In the genomic region with DNA sequence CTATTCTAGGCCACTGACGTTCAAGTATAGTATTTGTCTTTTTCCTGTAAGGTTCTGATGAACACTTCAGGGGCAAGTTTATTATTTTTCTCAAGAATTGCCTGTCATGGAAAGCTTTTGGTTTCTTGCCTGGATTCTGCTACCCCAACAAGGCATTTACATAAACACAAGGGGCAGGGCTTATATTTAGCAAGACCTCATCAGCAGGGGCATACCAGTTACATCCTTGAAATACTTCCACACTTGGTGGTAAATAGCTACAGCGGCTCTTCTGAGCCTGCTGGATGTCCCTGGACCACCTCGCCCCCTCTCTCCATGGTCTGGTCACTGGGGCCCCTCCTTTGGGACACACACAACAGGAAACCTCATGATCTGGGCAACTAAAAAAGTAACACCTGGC, we compare ENCODE assay signal across 1 cellular context.
TF ChIP-seq lines count a peak whose summit lies in the region.

No MANE protein-coding gene starts in this region.

TF ChIP-seq in WTC11, 78 proteins besides CTCF, POLR2A, EP300 and RAD21 (continued from another document):
- TF ChIP-seq, protein P1, sequence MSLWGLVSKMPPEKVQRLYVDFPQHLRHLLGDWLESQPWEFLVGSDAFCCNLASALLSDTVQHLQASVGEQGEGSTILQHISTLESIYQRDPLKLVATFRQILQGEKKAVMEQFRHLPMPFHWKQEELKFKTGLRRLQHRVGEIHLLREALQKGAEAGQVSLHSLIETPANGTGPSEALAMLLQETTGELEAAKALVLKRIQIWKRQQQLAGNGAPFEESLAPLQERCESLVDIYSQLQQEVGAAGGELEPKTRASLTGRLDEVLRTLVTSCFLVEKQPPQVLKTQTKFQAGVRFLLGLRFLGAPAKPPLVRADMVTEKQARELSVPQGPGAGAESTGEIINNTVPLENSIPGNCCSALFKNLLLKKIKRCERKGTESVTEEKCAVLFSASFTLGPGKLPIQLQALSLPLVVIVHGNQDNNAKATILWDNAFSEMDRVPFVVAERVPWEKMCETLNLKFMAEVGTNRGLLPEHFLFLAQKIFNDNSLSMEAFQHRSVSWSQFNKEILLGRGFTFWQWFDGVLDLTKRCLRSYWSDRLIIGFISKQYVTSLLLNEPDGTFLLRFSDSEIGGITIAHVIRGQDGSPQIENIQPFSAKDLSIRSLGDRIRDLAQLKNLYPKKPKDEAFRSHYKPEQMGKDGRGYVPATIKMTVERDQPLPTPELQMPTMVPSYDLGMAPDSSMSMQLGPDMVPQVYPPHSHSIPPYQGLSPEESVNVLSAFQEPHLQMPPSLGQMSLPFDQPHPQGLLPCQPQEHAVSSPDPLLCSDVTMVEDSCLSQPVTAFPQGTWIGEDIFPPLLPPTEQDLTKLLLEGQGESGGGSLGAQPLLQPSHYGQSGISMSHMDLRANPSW (CRISPR knock-in tag; conservative IDR thresholded peaks at IDR 0.05; ENCODE audit: low read depth) = no peak
- TF ChIP-seq ZNF263 (CRISPR knock-in tag; IDR thresholded peaks at IDR 0.05; ENCODE audit: low read depth) (no peak), NFATC4 (CRISPR knock-in tag; IDR thresholded peaks at IDR 0.05) (no peak), E2F1 (CRISPR knock-in tag; IDR thresholded peaks at IDR 0.05) (no peak), ZNF219 (CRISPR knock-in tag; IDR thresholded peaks at IDR 0.05; ENCODE audit: borderline replicate concordance) (no peak), ZNF281 (CRISPR knock-in tag; IDR thresholded peaks at IDR 0.05) (no peak), FOXK1 (CRISPR knock-in tag; IDR thresholded peaks at IDR 0.05) (no peak), KAT7 (CRISPR knock-in tag; IDR thresholded peaks at IDR 0.05; ENCODE audit: borderline replicate concordance) (no peak), TEAD1 (CRISPR knock-in tag; IDR thresholded peaks at IDR 0.05) (no peak)
- TF ChIP-seq, protein P2, sequence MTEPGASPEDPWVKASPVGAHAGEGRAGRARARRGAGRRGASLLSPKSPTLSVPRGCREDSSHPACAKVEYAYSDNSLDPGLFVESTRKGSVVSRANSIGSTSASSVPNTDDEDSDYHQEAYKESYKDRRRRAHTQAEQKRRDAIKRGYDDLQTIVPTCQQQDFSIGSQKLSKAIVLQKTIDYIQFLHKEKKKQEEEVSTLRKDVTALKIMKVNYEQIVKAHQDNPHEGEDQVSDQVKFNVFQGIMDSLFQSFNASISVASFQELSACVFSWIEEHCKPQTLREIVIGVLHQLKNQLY (CRISPR knock-in tag; IDR thresholded peaks at IDR 0.05) = no peak
- TF ChIP-seq, protein P3, sequence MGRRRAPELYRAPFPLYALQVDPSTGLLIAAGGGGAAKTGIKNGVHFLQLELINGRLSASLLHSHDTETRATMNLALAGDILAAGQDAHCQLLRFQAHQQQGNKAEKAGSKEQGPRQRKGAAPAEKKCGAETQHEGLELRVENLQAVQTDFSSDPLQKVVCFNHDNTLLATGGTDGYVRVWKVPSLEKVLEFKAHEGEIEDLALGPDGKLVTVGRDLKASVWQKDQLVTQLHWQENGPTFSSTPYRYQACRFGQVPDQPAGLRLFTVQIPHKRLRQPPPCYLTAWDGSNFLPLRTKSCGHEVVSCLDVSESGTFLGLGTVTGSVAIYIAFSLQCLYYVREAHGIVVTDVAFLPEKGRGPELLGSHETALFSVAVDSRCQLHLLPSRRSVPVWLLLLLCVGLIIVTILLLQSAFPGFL (CRISPR knock-in tag; IDR thresholded peaks at IDR 0.05; ENCODE audit: borderline replicate concordance) = no peak
- TF ChIP-seq, protein P4, sequence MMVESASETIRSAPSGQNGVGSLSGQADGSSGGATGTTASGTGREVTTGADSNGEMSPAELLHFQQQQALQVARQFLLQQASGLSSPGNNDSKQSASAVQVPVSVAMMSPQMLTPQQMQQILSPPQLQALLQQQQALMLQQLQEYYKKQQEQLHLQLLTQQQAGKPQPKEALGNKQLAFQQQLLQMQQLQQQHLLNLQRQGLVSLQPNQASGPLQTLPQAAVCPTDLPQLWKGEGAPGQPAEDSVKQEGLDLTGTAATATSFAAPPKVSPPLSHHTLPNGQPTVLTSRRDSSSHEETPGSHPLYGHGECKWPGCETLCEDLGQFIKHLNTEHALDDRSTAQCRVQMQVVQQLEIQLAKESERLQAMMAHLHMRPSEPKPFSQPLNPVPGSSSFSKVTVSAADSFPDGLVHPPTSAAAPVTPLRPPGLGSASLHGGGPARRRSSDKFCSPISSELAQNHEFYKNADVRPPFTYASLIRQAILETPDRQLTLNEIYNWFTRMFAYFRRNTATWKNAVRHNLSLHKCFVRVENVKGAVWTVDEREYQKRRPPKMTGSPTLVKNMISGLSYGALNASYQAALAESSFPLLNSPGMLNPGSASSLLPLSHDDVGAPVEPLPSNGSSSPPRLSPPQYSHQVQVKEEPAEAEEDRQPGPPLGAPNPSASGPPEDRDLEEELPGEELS (CRISPR knock-in tag; IDR thresholded peaks at IDR 0.05) = no peak
- TF ChIP-seq, protein P5, sequence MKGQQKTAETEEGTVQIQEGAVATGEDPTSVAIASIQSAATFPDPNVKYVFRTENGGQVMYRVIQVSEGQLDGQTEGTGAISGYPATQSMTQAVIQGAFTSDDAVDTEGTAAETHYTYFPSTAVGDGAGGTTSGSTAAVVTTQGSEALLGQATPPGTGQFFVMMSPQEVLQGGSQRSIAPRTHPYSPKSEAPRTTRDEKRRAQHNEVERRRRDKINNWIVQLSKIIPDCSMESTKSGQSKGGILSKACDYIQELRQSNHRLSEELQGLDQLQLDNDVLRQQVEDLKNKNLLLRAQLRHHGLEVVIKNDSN (CRISPR knock-in tag; IDR thresholded peaks at IDR 0.05) = no peak
